Comparison of ENCODE assay signal across 1 cellular context in the genomic region with DNA sequence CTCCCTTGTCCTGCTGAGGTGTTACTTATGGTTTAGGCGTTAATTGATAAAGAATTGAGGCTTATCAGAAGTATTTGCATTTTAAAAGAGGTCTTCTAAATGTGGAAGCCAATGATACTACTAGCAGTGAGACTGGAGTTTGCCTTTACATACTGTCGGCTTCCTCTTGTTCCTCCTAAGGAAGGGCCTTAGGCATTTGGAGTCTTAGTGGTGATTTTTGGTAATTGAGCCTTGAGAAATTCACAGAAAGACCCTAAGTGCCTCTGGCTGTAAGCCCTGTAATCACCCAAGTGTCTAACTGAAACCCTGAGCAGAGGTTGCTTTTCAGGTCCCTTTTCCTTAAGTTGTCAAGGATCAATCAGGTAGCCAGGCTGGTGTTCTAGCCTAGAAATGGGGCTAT.
TF ChIP-seq lines count a peak whose summit lies in the region.

No MANE protein-coding gene starts in this region.

TF ChIP-seq in WTC11, 78 proteins besides CTCF, POLR2A, EP300 and RAD21 (continued from another document):
- no peak for TF ChIP-seq TEAD1 (CRISPR knock-in tag; IDR thresholded peaks at IDR 0.05)
